ENCODE assay signal across 8 cellular contexts in the genomic region with DNA sequence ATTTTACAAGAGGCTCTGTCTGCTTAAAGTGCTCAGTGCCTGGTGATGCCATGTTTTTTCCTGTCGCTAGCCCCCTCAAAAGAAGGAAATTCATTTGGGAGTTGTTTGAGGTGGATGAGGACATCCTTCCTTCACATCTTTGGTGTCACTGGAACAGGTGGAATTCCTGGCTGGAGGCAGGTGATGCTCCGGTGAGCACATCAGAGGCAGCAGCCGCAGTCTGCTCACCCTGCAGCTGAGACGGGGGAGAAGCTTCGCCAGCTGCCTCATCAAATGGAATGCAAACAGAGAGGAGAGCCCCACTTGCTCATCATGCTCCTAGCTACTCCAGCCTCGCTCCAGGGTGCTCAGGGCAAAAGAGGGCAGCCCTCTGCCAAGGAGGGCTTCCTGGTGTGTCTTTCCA.
DNase-seq lines count a peak whose midpoint lies in the region; ATAC-seq and TF ChIP-seq lines count a peak whose summit lies in the region.

No MANE protein-coding gene starts in this region.

- H3F3A ChIP-seq in SK-N-SH (replicated peaks; ENCODE audit: insufficient read depth) = peaks cover 27% of the 10 kb centered on the region

- no peak for TF ChIP-seq POLR2A in GM18505 (IDR thresholded peaks at IDR 0.05; ENCODE audit: borderline replicate concordance, extremely low read depth, insufficient read depth, insufficient read length)

- no peak; the same call in 1 of the 2 replicates for TF ChIP-seq CTCF in SK-N-SH (IDR thresholded peaks at IDR 0.05)
- no peak for TF ChIP-seq CTCF in hepatocyte (IDR thresholded peaks at IDR 0.05; ENCODE audit: poor library complexity)

- no peak for TF ChIP-seq EP300 in SK-N-SH (IDR thresholded peaks at IDR 0.05; ENCODE audit: borderline replicate concordance in 1 of 2, low read depth in 1 of 2, low read length in 1 of 2)

- H4K20me1 ChIP-seq in SK-N-SH (ENCODE audit: insufficient read depth) (no peaks in the 10 kb centered on the region), hepatocyte (ENCODE audit: insufficient read depth, poor library complexity, severe bottlenecking) (no peaks in the 10 kb centered on the region)

- H3K79me2 ChIP-seq in SK-N-SH (ENCODE audit: insufficient read depth) = no peaks in the 10 kb centered on the region
- no peaks in the 10 kb centered on the region for H3K79me2 ChIP-seq in hepatocyte

- peak overlapping the region in 1 of 2 experiments; percentile 35; a peak in 1 of 4 replicates for H3K4me3 ChIP-seq in SK-N-SH (ENCODE audit: low read depth in 2 of 2, low read length in 1 of 2)
- no peak overlapping the region for H3K4me3 ChIP-seq in hepatocyte
- no peak overlapping the region for H3K4me3 ChIP-seq in thymus (ENCODE audit: low read length)

- peaks cover 14 to 40% of the 10 kb centered on the region in 2 experiments; a peak in 3 of 4 replicates for H3K4me1 ChIP-seq in SK-N-SH (ENCODE audit: control insufficient read depth in 1 of 2, insufficient read depth in 2 of 2, low read depth in 1 of 2, low read length in 1 of 2)
- H3K4me1 ChIP-seq in hepatocyte (ENCODE audit: insufficient read depth) = peaks cover 41% of the 10 kb centered on the region
- peaks cover 21% of the 10 kb centered on the region for H3K4me1 ChIP-seq in thymus (ENCODE audit: control insufficient read depth, insufficient read depth, low read length)

- H3K27ac ChIP-seq in SK-N-SH (ENCODE audit: low read depth in 2 of 2, low read length in 1 of 2) (peak overlapping the region; percentile 62 to 84), hepatocyte (peak overlapping the region; percentile 97), thymus (ENCODE audit: low read depth) (peak overlapping the region; percentile 15)

- H3K9ac ChIP-seq in SK-N-SH = peak overlapping the region; percentile 49; the same call in 1 of the 2 replicates

- POLR2A ChIA-PET in SK-N-SH (lab: Yijun Ruan, JAX) = no interaction called here

- WGBS in SK-N-SH (ENCODE audit: low lambda C conversion rate) = 68% methylated on average over 2 of the region's 6 CpGs
- WGBS in hepatocyte (ENCODE audit: low lambda C conversion rate, missing lambda C conversion rate) = 76% methylated on average over 6 of the region's 6 CpGs
- WGBS in thymus = 85% methylated on average over 6 of the region's 6 CpGs

- H2AFZ ChIP-seq in SK-N-SH (ENCODE audit: low read depth) = peak overlapping the region; percentile 38; the same call in 1 of the 2 replicates
- no peak overlapping the region for H2AFZ ChIP-seq in hepatocyte

- H3K36me3 ChIP-seq in SK-N-SH (replicated peaks in 1 of 2; ENCODE audit: control insufficient read depth in 1 of 2, insufficient read depth in 2 of 2, low read length in 1 of 2) (no peaks in the 10 kb centered on the region), hepatocyte (replicated peaks; ENCODE audit: insufficient read depth, low read depth) (no peaks in the 10 kb centered on the region), thymus (ENCODE audit: control insufficient read depth, insufficient read depth) (no peaks in the 10 kb centered on the region)

- ATAC-seq in GM18870 (IDR thresholded peaks at IDR 0.05; ENCODE audit: unreplicated experiment) = no peak
- ATAC-seq in GM18505 (IDR thresholded peaks at IDR 0.05; ENCODE audit: unreplicated experiment) = no peak

- H3K4me2 ChIP-seq in SK-N-SH = peak overlapping the region; percentile 61
- peak overlapping the region; percentile 37 for H3K4me2 ChIP-seq in hepatocyte

- H3K27me3 ChIP-seq in SK-N-SH (ENCODE audit: insufficient read depth) = no peaks in the 10 kb centered on the region
- no peaks in the 10 kb centered on the region for H3K27me3 ChIP-seq in hepatocyte
- H3K27me3 ChIP-seq in thymus (ENCODE audit: control insufficient read depth, insufficient read depth) = no peaks in the 10 kb centered on the region

- no peaks in the 10 kb centered on the region for H3K9me2 ChIP-seq in SK-N-SH
- no peaks in the 10 kb centered on the region for H3K9me2 ChIP-seq in hepatocyte (replicated peaks; ENCODE audit: insufficient read depth)

- H3K9me3 ChIP-seq in SK-N-SH (no peaks in the 10 kb centered on the region), hepatocyte (ENCODE audit: low read depth) (no peaks in the 10 kb centered on the region), thymus (ENCODE audit: control insufficient read depth) (no peaks in the 10 kb centered on the region)

- no peak for TF ChIP-seq RAD21 in SK-N-SH (IDR thresholded peaks at IDR 0.05; ENCODE audit: low read length)

- DNase-seq in DMS 273 (lab: John Stamatoyannopoulos, UW; ENCODE audit: unreplicated experiment) (peak; percentile 33), DMS 273 treated with DMSO at 0.1 percent for 48 hours (lab: John Stamatoyannopoulos, UW) (no peak), SK-N-SH (no peak), hepatocyte (ENCODE audit: low spot score) (peak; percentile 36), iPS-NIHi7 (ENCODE audit: extremely low spot score) (no peak)

- CTCF ChIA-PET in SK-N-SH (lab: Yijun Ruan, JAX) = interaction anchor here (0.7 to 3.3 kb wide), 7 partner anchors 10 to 189 kb away, joined by 3 to 11 read pairs (median 6); no protein-coding TSS in a partner anchor

TF ChIP-seq in SK-N-SH, 30 proteins besides CTCF, POLR2A, EP300 and RAD21:
- TF ChIP-seq RCOR1 (IDR thresholded peaks at IDR 0.05; ENCODE audit: low read length) (no peak), TCF12 (IDR thresholded peaks at IDR 0.05) (peak; percentile 4; the same call in 1 of the 2 replicates)

Comparison
In these comparisons a context has a peak if more than half of its experiments do, and no peak if none do; other contexts are left out.
1. DNase-seq: peak in DMS 273 (single experiment) and hepatocyte (single experiment); none in DMS 273 treated with DMSO at 0.1 percent for 48 hours (single experiment), SK-N-SH (single experiment) and iPS-NIHi7 (single experiment).
2. H3K27ac ChIP-seq: peak in every context shown above with its lines; median percentile 97 in hepatocyte; 73 in SK-N-SH; 15 in thymus.